ENCODE assay signal across 8 cellular contexts in genomic region chr1:32393832-32394140, GRCh38.
A peak's percentile ranks its signal among the peaks of the same experiment; 100 is the strongest.
DNase-seq lines count a peak whose midpoint lies in the region; ATAC-seq and TF ChIP-seq lines count a peak whose summit lies in the region.

No MANE protein-coding gene starts in this region.

- DNase-seq in activated CD4-positive, CD25-positive, alpha-beta regulatory T cell treated with anti-CD3 and anti-CD28 coated beads, Interleukin-2, amount 50 U/mL, for 72 hours: no peak
- DNase-seq in erythroblast (lab: John Stamatoyannopoulos, UW) (peak; percentile 79 to 88), nephron progenitor cell (no peak)
- DNase-seq in stimulated activated naive CD4-positive, alpha-beta T cell treated with Interleukin-2 at 50 U/mL for 16 hours (lab: John Stamatoyannopoulos, UW): no peak
- DNase-seq in activated effector memory CD4-positive, alpha-beta T cell treated with anti-CD3 and anti-CD28 coated beads, Interleukin-2, amount 50 U/mL, for 16 hours: no peak

- H3K27ac ChIP-seq in VCaP: peak overlapping the region; percentile 87

- H3K27ac Mint-ChIP-seq in nephron progenitor cell: peak overlapping the region; percentile 100

- no peak for TF ChIP-seq POLR2A in erythroblast (IDR thresholded peaks at IDR 0.05; ENCODE audit: low read length)

- H3K4me3 Mint-ChIP-seq in nephron progenitor cell: peak overlapping the region; percentile 100

- peaks cover 11% of the 10 kb centered on the region for H3K9me3 Mint-ChIP-seq in nephron progenitor cell

- TF ChIP-seq CTCF in VCaP (conservative IDR thresholded peaks at IDR 0.05): no peak
- TF ChIP-seq CTCF in nephron progenitor cell (IDR thresholded peaks at IDR 0.05): no peak

- H3K27me3 Mint-ChIP-seq in nephron progenitor cell (ENCODE audit: low read depth, poor library complexity): peaks cover 3% of the 10 kb centered on the region

- peak; percentile 7 to 12 for ATAC-seq in activated CD4-positive, CD25-positive, alpha-beta regulatory T cell treated with anti-CD3 and anti-CD28 coated beads, Interleukin-2, amount 50 U/mL, for 24 hours
- ATAC-seq in HG03135 (IDR thresholded peaks at IDR 0.05; ENCODE audit: unreplicated experiment): peak; percentile 14

- peaks cover 25% of the 10 kb centered on the region for H3K4me1 Mint-ChIP-seq in nephron progenitor cell

- peaks cover 15% of the 10 kb centered on the region for H3K36me3 Mint-ChIP-seq in nephron progenitor cell (ENCODE audit: low read depth)

Comparison
In these comparisons a context has a peak if more than half of its experiments do, and no peak if none do; other contexts are left out.
1. DNase-seq: peak in erythroblast (2 of 2); none in activated CD4-positive, CD25-positive, alpha-beta regulatory T cell treated with anti-CD3 and anti-CD28 coated beads, Interleukin-2, amount 50 U/mL, for 72 hours (single experiment), nephron progenitor cell (single experiment), stimulated activated naive CD4-positive, alpha-beta T cell treated with Interleukin-2 at 50 U/mL for 16 hours (single experiment) and activated effector memory CD4-positive, alpha-beta T cell treated with anti-CD3 and anti-CD28 coated beads, Interleukin-2, amount 50 U/mL, for 16 hours (single experiment).